29 cellular contexts compared by ENCODE assay signal in genomic region chr6:143245656-143246055, GRCh38.
"Had no signal": no experiment of that assay in that cellular context is flagged by ENCODE, and none has a peak within 500 bp of the region (broad histone marks: within the 10 kb centered on the region; RNA-seq: fewer than 3 reads in every experiment).

No MANE protein-coding gene starts in this region.

- H3K9me3 ChIP-seq: colonic mucosa, esophagus muscularis mucosa, esophagus squamous epithelium, gastrocnemius medialis, gastroesophageal sphincter, heart left ventricle had no signal

- H3K4me1 ChIP-seq: colonic mucosa, esophagus squamous epithelium, foreskin keratinocyte, gastrocnemius medialis had no signal

- H3K79me2 ChIP-seq: hepatocyte had no signal

- FAIRE-seq: colon, endometrium, endothelial cell of umbilical vein, frontal cortex had no signal

- H2AFZ ChIP-seq: hepatocyte had no signal

- H3K27ac ChIP-seq: colonic mucosa, coronary artery, dorsolateral prefrontal cortex, epithelial cell of prostate, esophagus muscularis mucosa, esophagus squamous epithelium, foreskin keratinocyte, gastrocnemius medialis, gastroesophageal sphincter, heart left ventricle, heart right ventricle, hepatocyte had no signal

- H3K27ac Mint-ChIP-seq: dendritic cell treated with granulocyte-macrophage colony-stimulating factor and Interleukin-4, amounts not matched to agents 40 ng/mL and 50 ng/mL, for 4 days; effector memory CD8-positive, alpha-beta T cell; endodermal cell had no signal

- H3K27me3 ChIP-seq: colonic mucosa, dorsolateral prefrontal cortex, esophagus muscularis mucosa, esophagus squamous epithelium, foreskin keratinocyte, gastrocnemius medialis, gastroesophageal sphincter, heart left ventricle, heart right ventricle, hepatocyte had no signal

- H3K4me2 ChIP-seq: hepatocyte had no signal

- H3K27me3 Mint-ChIP-seq: dendritic cell treated with granulocyte-macrophage colony-stimulating factor and Interleukin-4, amounts not matched to agents 40 ng/mL and 50 ng/mL, for 4 days; effector memory CD8-positive, alpha-beta T cell had no signal

- ATAC-seq: effector memory CD8-positive, alpha-beta T cell; esophagus mucosa; foreskin keratinocyte; gastrocnemius medialis; gastroesophageal sphincter; heart left ventricle; heart right ventricle had no signal

- H3K9me3 Mint-ChIP-seq: effector memory CD8-positive, alpha-beta T cell had no signal

- H3K4me1 Mint-ChIP-seq: endodermal cell had no signal

- H3K36me3 ChIP-seq: colonic mucosa, esophagus muscularis mucosa, esophagus squamous epithelium, gastrocnemius medialis, gastroesophageal sphincter, heart left ventricle, heart right ventricle had no signal

- H3K4me3 Mint-ChIP-seq: dendritic cell treated with granulocyte-macrophage colony-stimulating factor and Interleukin-4, amounts not matched to agents 40 ng/mL and 50 ng/mL, for 4 days; effector memory CD8-positive, alpha-beta T cell; endodermal cell had no signal

- H3K4me3 ChIP-seq: colonic mucosa, coronary artery, dorsolateral prefrontal cortex, esophagus muscularis mucosa, esophagus squamous epithelium, gastrocnemius medialis, gastroesophageal sphincter, heart left ventricle, heart right ventricle, hepatocyte had no signal

- DNase-seq: colonic mucosa; cortex of kidney; dermis blood vessel endothelial cell; dorsolateral prefrontal cortex; effector CD4-positive, alpha-beta T cell; effector CD8-positive, alpha-beta T cell; effector memory CD4-positive, alpha-beta T cell; effector memory CD8-positive, alpha-beta T cell; endodermal cell; erythroblast; esophagus squamous epithelium; foreskin keratinocyte; foreskin melanocyte; gastrocnemius medialis; glutamatergic neuron; head of caudate nucleus; heart left ventricle; heart right ventricle had no signal
